In genomic region chr10:49540056-49540455, GRCh38 we compare ENCODE assay signal across 8 cellular contexts. TPM values are rescaled to one million over a fixed set of nuclear protein-coding genes. Genes with fewer than 3 reads are reported as not detected.
DNase-seq lines count a peak whose midpoint lies in the region; ATAC-seq, FAIRE-seq and TF ChIP-seq lines count a peak whose summit lies in the region.
"Not testable (repeated sequence)": the region's sequence is repeated elsewhere in the genome, so short reads cannot be mapped to it uniquely, and the experiment has no call there.

No MANE protein-coding gene starts in this region.

- ATAC-seq in A549; GM23338; activated T-cell treated with anti-CD3 and anti-CD28 coated beads, Interleukin-2, amount 50 U/mL, for 72 hours (replicated peaks in 1 of 2); natural killer cell treated with Interleukin-12 subunit alpha and Interleukin-12 subunit beta and Interleukin-15 and Interleukin-18, amount 100 ng/mL, for 72 hours: not testable (repeated sequence)

- not testable (repeated sequence) for H3K9me3 ChIP-seq in A549; iPS-15b (ENCODE audit: control insufficient read depth, insufficient read depth, low read length); smooth muscle cell (replicated peaks; ENCODE audit: low read depth)
- H3K9me3 ChIP-seq in PC-9 (ENCODE audit: insufficient read depth, low read depth) = peaks cover 10% of the 10 kb centered on the region; the same call in 1 of the 2 replicates

- TF ChIP-seq POLR2A in A549 (IDR thresholded peaks at IDR 0.05; ENCODE audit: low read length) = not testable (repeated sequence)

- H3K9ac ChIP-seq in iPS-15b (ENCODE audit: low read depth, low read length) = not testable (repeated sequence)
- H3K9ac ChIP-seq in smooth muscle cell (ENCODE audit: low read depth) = peak overlapping the region; percentile 86

- H3K4me1 ChIP-seq in A549 = peaks cover 11% of the 10 kb centered on the region; the same call in 2 of the 3 replicates
- H3K4me1 ChIP-seq in GM23338 (ENCODE audit: insufficient read depth) = peaks cover 16% of the 10 kb centered on the region
- peaks cover 26% of the 10 kb centered on the region for H3K4me1 ChIP-seq in PC-9 (replicated peaks; ENCODE audit: insufficient read depth)
- H3K4me1 ChIP-seq in iPS-15b (ENCODE audit: control insufficient read depth, insufficient read depth, low read length); smooth muscle cell (ENCODE audit: low read depth): not testable (repeated sequence)

- not testable (repeated sequence) for TF ChIP-seq CTCF in A549 (IDR thresholded peaks at IDR 0.05); GM23338 (conservative IDR thresholded peaks at IDR 0.05; ENCODE audit: low read depth in 2 of 2); PC-9 (conservative IDR thresholded peaks at IDR 0.05); smooth muscle cell (IDR thresholded peaks at IDR 0.05; ENCODE audit: borderline replicate concordance, insufficient read depth, poor library complexity, severe bottlenecking)

- H3K36me3 Mint-ChIP-seq in GM23338 (ENCODE audit: low read depth); activated T-cell treated with anti-CD3 and anti-CD28 coated beads, Interleukin-2, amount 50 U/mL, for 72 hours (ENCODE audit: insufficient read depth in 2 of 2); natural killer cell treated with Interleukin-12 subunit alpha and Interleukin-12 subunit beta and Interleukin-15 and Interleukin-18, amount 100 ng/mL, for 72 hours: not testable (repeated sequence)
- peaks cover 23% of the 10 kb centered on the region for H3K36me3 Mint-ChIP-seq in dendritic cell treated with granulocyte-macrophage colony-stimulating factor and Interleukin-4, amounts not matched to agents 40 ng/mL and 50 ng/mL, for 4 days (ENCODE audit: low read depth)

- CTCF ChIA-PET in A549 (lab: Yijun Ruan, JAX) (interaction anchor here (0.7 to 2.5 kb wide), 4 partner anchors 10 to 55 kb away, joined by 3 to 7 read pairs (median 4); no protein-coding TSS in a partner anchor), PC-9 (lab: Charles Lee) (interaction anchor here (1.7 kb wide), 1 partner anchor 12 kb away, joined by 9 read pairs; no protein-coding TSS in a partner anchor)

- intact Hi-C loops in PC-9 (cut with micrococcal nuclease; ENCODE audit: unreplicated experiment); dendritic cell treated with granulocyte-macrophage colony-stimulating factor and Interleukin-4, amounts not matched to agents 40 ng/mL and 50 ng/mL, for 4 days (cut with micrococcal nuclease): not testable (repeated sequence)

- H3K9me3 Mint-ChIP-seq in GM23338 = peaks cover 20% of the 10 kb centered on the region
- not testable (repeated sequence) for H3K9me3 Mint-ChIP-seq in activated T-cell treated with anti-CD3 and anti-CD28 coated beads, Interleukin-2, amount 50 U/mL, for 72 hours; dendritic cell treated with granulocyte-macrophage colony-stimulating factor and Interleukin-4, amounts not matched to agents 40 ng/mL and 50 ng/mL, for 4 days; natural killer cell treated with Interleukin-12 subunit alpha and Interleukin-12 subunit beta and Interleukin-15 and Interleukin-18, amount 100 ng/mL, for 72 hours

- not testable (repeated sequence) for H3K9me2 ChIP-seq in GM23338 (ENCODE audit: insufficient read depth); PC-9 (ENCODE audit: insufficient read depth)

- POLR2A ChIA-PET in A549 (lab: Yijun Ruan, JAX) = interaction anchor here (1.5 to 1.7 kb wide), 3 partner anchors 8 to 29 kb away, joined by 5 to 7 read pairs (median 6); no protein-coding TSS in a partner anchor
- POLR2A ChIA-PET in PC-9 (lab: Charles Lee; ENCODE audit: unreplicated experiment) = interaction anchor here (0.6 to 0.7 kb wide), 3 partner anchors 12 to 878 kb away, joined by 4 to 7 read pairs (median 7); no protein-coding TSS in a partner anchor

- TF ChIP-seq RAD21 in A549 (conservative IDR thresholded peaks at IDR 0.05 in 1 of 2, IDR thresholded peaks at IDR 0.05 in 1 of 2) = not testable (repeated sequence)

- 80% methylated on average over 15 of the region's 15 CpGs for WGBS in A549 (ENCODE audit: missing lambda C conversion rate)
- WGBS in smooth muscle cell (ENCODE audit: low lambda C conversion rate) = 61% methylated on average over 15 of the region's 15 CpGs

- not testable (repeated sequence) for H4K20me1 ChIP-seq in GM23338 (replicated peaks; ENCODE audit: insufficient read depth); PC-9 (ENCODE audit: insufficient read depth); smooth muscle cell (ENCODE audit: low read depth)

- peaks cover 25% of the 10 kb centered on the region for H3K27me3 ChIP-seq in GM23338 (ENCODE audit: insufficient read depth)
- not testable (repeated sequence) for H3K27me3 ChIP-seq in PC-9 (ENCODE audit: insufficient read depth, low read depth); smooth muscle cell (ENCODE audit: low read depth)
- H3K27me3 ChIP-seq in iPS-15b (ENCODE audit: control insufficient read depth, insufficient read depth, low read length) = peaks cover 20% of the 10 kb centered on the region

- H3K4me3 ChIP-seq in A549 (0 out of 3 replicates have a peak overlapping the region, but pooled peaks have one; percentile 57), GM23338 (peak overlapping the region; percentile 66), PC-9 (peak overlapping the region; percentile 99), iPS-15b (ENCODE audit: low read depth, low read length) (peak overlapping the region; percentile 87), smooth muscle cell (peak overlapping the region; percentile 83)

- H3K4me1 Mint-ChIP-seq in GM23338 = peaks cover 29% of the 10 kb centered on the region
- peaks cover 46% of the 10 kb centered on the region for H3K4me1 Mint-ChIP-seq in activated T-cell treated with anti-CD3 and anti-CD28 coated beads, Interleukin-2, amount 50 U/mL, for 72 hours (ENCODE audit: low read depth)
- H3K4me1 Mint-ChIP-seq in dendritic cell treated with granulocyte-macrophage colony-stimulating factor and Interleukin-4, amounts not matched to agents 40 ng/mL and 50 ng/mL, for 4 days (ENCODE audit: low read depth) = peaks cover 46% of the 10 kb centered on the region
- peaks cover 28 to 33% of the 10 kb centered on the region in 2 donors for H3K4me1 Mint-ChIP-seq in natural killer cell treated with Interleukin-12 subunit alpha and Interleukin-12 subunit beta and Interleukin-15 and Interleukin-18, amount 100 ng/mL, for 72 hours (ENCODE audit: low read depth in 2 of 2)

- H3K4me3 Mint-ChIP-seq in GM23338 = peak overlapping the region; percentile 81
- peak overlapping the region; percentile 80 to 89 for H3K4me3 Mint-ChIP-seq in activated T-cell treated with anti-CD3 and anti-CD28 coated beads, Interleukin-2, amount 50 U/mL, for 72 hours
- peak overlapping the region; percentile 89 for H3K4me3 Mint-ChIP-seq in dendritic cell treated with granulocyte-macrophage colony-stimulating factor and Interleukin-4, amounts not matched to agents 40 ng/mL and 50 ng/mL, for 4 days
- peak overlapping the region; percentile 95 for H3K4me3 Mint-ChIP-seq in natural killer cell treated with Interleukin-12 subunit alpha and Interleukin-12 subunit beta and Interleukin-15 and Interleukin-18, amount 100 ng/mL, for 72 hours

- not testable (repeated sequence) for H3K27ac ChIP-seq in A549; GM23338 (ENCODE audit: low read depth); smooth muscle cell (ENCODE audit: low read depth)
- H3K27ac ChIP-seq in PC-9 = peak overlapping the region; percentile 90

- H3K27me3 Mint-ChIP-seq in GM23338 (ENCODE audit: insufficient read depth, low read depth, poor library complexity) = peaks cover 18% of the 10 kb centered on the region
- peaks cover 32% of the 10 kb centered on the region for H3K27me3 Mint-ChIP-seq in activated T-cell treated with anti-CD3 and anti-CD28 coated beads, Interleukin-2, amount 50 U/mL, for 72 hours (ENCODE audit: low read depth)
- not testable (repeated sequence) for H3K27me3 Mint-ChIP-seq in dendritic cell treated with granulocyte-macrophage colony-stimulating factor and Interleukin-4, amounts not matched to agents 40 ng/mL and 50 ng/mL, for 4 days
- H3K27me3 Mint-ChIP-seq in natural killer cell treated with Interleukin-12 subunit alpha and Interleukin-12 subunit beta and Interleukin-15 and Interleukin-18, amount 100 ng/mL, for 72 hours = peaks cover 22% of the 10 kb centered on the region in 2 donors

- peak overlapping the region; percentile 97 for H2AFZ ChIP-seq in GM23338
- H2AFZ ChIP-seq in PC-9 = peak overlapping the region; percentile 97
- peak overlapping the region; percentile 84 for H2AFZ ChIP-seq in smooth muscle cell (ENCODE audit: low read depth)

- TF ChIP-seq EP300 in A549 (IDR thresholded peaks at IDR 0.05) = not testable (repeated sequence)

- not testable (repeated sequence) for H3F3A ChIP-seq in GM23338 (replicated peaks; ENCODE audit: low read depth)
- H3F3A ChIP-seq in PC-9 (ENCODE audit: insufficient read depth, low read depth) = peaks cover 14% of the 10 kb centered on the region; the same call in 1 of the 2 replicates
- H3F3A ChIP-seq in smooth muscle cell (ENCODE audit: low read depth) = peaks cover 10% of the 10 kb centered on the region

- H3K36me3 ChIP-seq in GM23338 (ENCODE audit: insufficient read depth); PC-9 (ENCODE audit: low read depth); iPS-15b (ENCODE audit: control insufficient read depth, insufficient read depth, low read length); smooth muscle cell (ENCODE audit: low read depth): not testable (repeated sequence)

- H3K79me2 ChIP-seq in GM23338 (replicated peaks; ENCODE audit: insufficient read depth) = not testable (repeated sequence)
- peaks cover 35% of the 10 kb centered on the region for H3K79me2 ChIP-seq in PC-9 (ENCODE audit: low read depth)
- peaks cover 13% of the 10 kb centered on the region for H3K79me2 ChIP-seq in smooth muscle cell (ENCODE audit: low read depth)

- FAIRE-seq in A549 (lab: Jason Lieb, UNC) = not testable (repeated sequence)

- not testable (repeated sequence) for H3K27ac Mint-ChIP-seq in GM23338; activated T-cell treated with anti-CD3 and anti-CD28 coated beads, Interleukin-2, amount 50 U/mL, for 72 hours
- peak overlapping the region; percentile 88 for H3K27ac Mint-ChIP-seq in dendritic cell treated with granulocyte-macrophage colony-stimulating factor and Interleukin-4, amounts not matched to agents 40 ng/mL and 50 ng/mL, for 4 days
- H3K27ac Mint-ChIP-seq in natural killer cell treated with Interleukin-12 subunit alpha and Interleukin-12 subunit beta and Interleukin-15 and Interleukin-18, amount 100 ng/mL, for 72 hours = peak overlapping the region; percentile 90 to 95

- not testable (repeated sequence) for DNase-seq in A549 (ENCODE audit: low read depth in 1 of 2, low spot score in 1 of 2); GM23338 (ENCODE audit: low spot score); PC-9; activated T-cell treated with anti-CD3 and anti-CD28 coated beads, Interleukin-2, amount 50 U/mL, for 72 hours; natural killer cell treated with Interleukin-12 subunit alpha and Interleukin-12 subunit beta and Interleukin-15 and Interleukin-18, amount 100 ng/mL, for 72 hours (ENCODE audit: low spot score); smooth muscle cell (lab: John Stamatoyannopoulos, UW; ENCODE audit: unreplicated experiment)

- H3K4me2 ChIP-seq in A549 = peak overlapping the region; percentile 100
- H3K4me2 ChIP-seq in GM23338 = peak overlapping the region; percentile 85
- H3K4me2 ChIP-seq in PC-9 = peak overlapping the region; percentile 99
- H3K4me2 ChIP-seq in smooth muscle cell = peak overlapping the region; percentile 99

- BruUV-seq in PC-9 (replicated peaks; lab: Mats Ljungman, UMichigan) = not testable (repeated sequence)

RNA-seq across cellular contexts. Expression of gene ERCC6, which starts 1.1 kb away (rescaled TPM):
- 8.8 and 9.4 TPM in 2 replicates for polyA plus RNA-seq in A549 (2011; rRNA removed)
- polyA plus RNA-seq in A549 (2012; cell fraction: cytosol; rRNA removed) = 4.9 and 5.5 TPM in 2 replicates
- polyA plus RNA-seq in A549 (2012; cell fraction: nucleus; rRNA removed) = 5.5 and 6.0 TPM in 2 replicates
- 5.5 to 5.8 TPM (median 5.6 TPM) in 3 replicates for polyA plus RNA-seq in A549 (2017; fragmentation: RNase III; extraction: RNeasy Plus Mini Kit Qiagen cat#74134 plus additional on column Dnase treatment)
- 21.6 and 36.4 TPM in 2 replicates for polyA minus RNA-seq in A549 (2011; rRNA and poly(A)+ RNA removed)
- total RNA-seq in GM23338 (2014; rRNA removed; shearing (Covaris generic)) = 10.1 and 13.8 TPM in 2 replicates
- 2.5 and 4.0 TPM in 2 replicates for polyA plus RNA-seq in GM23338 (2016; fragmentation: Nextera tagmentation; extraction: Ambion mirVana)
- total RNA-seq in PC-9 (2021) = 47.1 and 49.7 TPM in 2 replicates
- total RNA-seq in activated T-cell treated with anti-CD3 and anti-CD28 coated beads, Interleukin-2, amount 50 U/mL, for 72 hours = 10 to 100 TPM; 29.4 to 33.6 TPM
- 10 to 100 TPM; 22.5 to 27.8 TPM for total RNA-seq in natural killer cell treated with Interleukin-12 subunit alpha and Interleukin-12 subunit beta and Interleukin-15 and Interleukin-18, amount 100 ng/mL, for 72 hours
- 14.9 and 15.7 TPM in 2 replicates for total RNA-seq in smooth muscle cell
- polyA plus RNA-seq in smooth muscle cell = 7.2 and 10.2 TPM in 2 replicates
